ENCODE assay signal across 13 cellular contexts in the genomic region with DNA sequence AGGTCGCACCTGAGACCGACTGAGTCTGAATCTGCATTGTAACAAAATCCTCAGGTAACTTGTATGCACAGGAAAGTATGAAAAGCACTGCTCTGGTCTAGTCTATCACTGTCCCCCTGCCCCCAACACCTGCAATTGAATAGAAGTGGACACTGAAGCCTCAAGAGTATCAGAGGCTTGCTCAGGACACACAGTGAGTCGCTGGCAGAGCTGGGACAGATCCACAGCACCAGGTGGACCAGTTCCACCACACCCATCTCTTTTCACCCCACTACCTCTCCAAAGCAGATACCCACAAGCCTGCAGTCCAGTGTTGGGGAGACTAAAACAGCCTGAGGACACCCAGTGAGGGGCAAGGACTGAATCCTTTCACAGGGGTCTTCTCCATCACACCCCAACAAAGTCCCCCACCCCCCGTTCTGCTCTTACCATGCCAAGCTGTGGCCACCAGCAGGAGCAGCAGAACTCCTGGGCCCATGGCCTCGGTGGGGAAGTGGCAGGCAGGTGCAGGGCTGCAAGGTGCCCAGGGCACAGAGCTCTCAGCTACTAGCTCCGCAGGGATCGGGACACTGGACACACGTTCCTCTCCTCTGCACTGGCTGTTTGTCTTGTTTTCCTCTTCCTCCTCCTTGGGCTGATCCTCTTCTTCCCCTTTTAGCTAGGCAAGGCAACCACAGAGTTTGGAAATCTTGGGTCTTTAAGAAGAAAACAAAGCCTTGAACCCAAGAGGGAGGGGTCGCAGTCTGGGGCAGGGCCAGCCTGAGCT. TPM values are rescaled to one million over a fixed set of nuclear protein-coding genes. Genes with fewer than 3 reads are reported as not detected.
DNase-seq lines count a peak whose midpoint lies in the region; ATAC-seq and TF ChIP-seq lines count a peak whose summit lies in the region.
"Had no signal": no experiment of that assay in that cellular context is flagged by ENCODE, and none has a peak within 500 bp of the region (broad histone marks: within the 10 kb centered on the region; RNA-seq: fewer than 3 reads in every experiment).

A gene (minus strand): TSS at position 605 of the 766 bp plus-strand sequence. CDS start 127 bp downstream, at position 478.

- H3K4me1 ChIP-seq in stomach: peaks cover 0 to 10% (median 0%) of the 10 kb centered on the region in 4 donors
- H3K4me1 ChIP-seq in PC-9 (replicated peaks; ENCODE audit: insufficient read depth): no peaks in the 10 kb centered on the region

- DNase-seq in GM10266 (ENCODE audit: extremely low spot score) (peak; percentile 3), T-helper 17 cell (no peak), left lobe of liver (ENCODE audit: low spot score) (peak; percentile 42), stomach (peak; percentile 24), NCI-H510A (lab: John Stamatoyannopoulos, UW) (no peak), PC-9 (no peak), NCI-H2107 treated with DMSO at 0.1 percent for 48 hours (lab: John Stamatoyannopoulos, UW; ENCODE audit: unreplicated experiment) (no peak)
- DNase-seq in effector memory CD8-positive, alpha-beta T cell: no peak
- DNase-seq: amniotic stem cell, SHP77 had no signal

- H2AFZ ChIP-seq in PC-9: no peak within 1 kb of the TSS

- no peak for TF ChIP-seq POLR2A in stomach (IDR thresholded peaks at IDR 0.05)

- intact Hi-C loops in stomach (cut with DNase I; ENCODE audit: low total_unique reads) (no loop called here), PC-9 (cut with micrococcal nuclease; ENCODE audit: unreplicated experiment) (no loop called here)

- H3K27ac ChIP-seq in stomach: peak within 1 kb of the TSS in 1 of 5 donors; percentile 8
- H3K27ac ChIP-seq in PC-9: no peak within 1 kb of the TSS

- no peaks in the 10 kb centered on the region for H3K36me3 ChIP-seq in stomach
- H3K36me3 ChIP-seq in PC-9 (ENCODE audit: low read depth): no peaks in the 10 kb centered on the region

- TF ChIP-seq CTCF in GM10266 (IDR thresholded peaks at IDR 0.05; ENCODE audit: control insufficient read depth, insufficient read depth, low read depth, missing control alignments) (no peak), stomach (IDR thresholded peaks at IDR 0.05) (no peak), PC-9 (conservative IDR thresholded peaks at IDR 0.05) (no peak)

- peaks cover 5% of the 10 kb centered on the region for H3K36me3 Mint-ChIP-seq in T-helper 17 cell (ENCODE audit: low read depth)
- no peaks in the 10 kb centered on the region for H3K36me3 Mint-ChIP-seq in effector memory CD8-positive, alpha-beta T cell (ENCODE audit: insufficient read depth)
- H3K36me3 Mint-ChIP-seq: CD8-positive, alpha-beta T cell; IgD-negative memory B cell had no signal

- no peaks in the 10 kb centered on the region for H3K79me2 ChIP-seq in PC-9 (ENCODE audit: low read depth)

- WGBS in stomach, 5 donors: 80 to 86% (median 86%) methylated on average over 8 to 9 of the region's 9 CpGs

- peaks cover 4% of the 10 kb centered on the region; the same call in 1 of the 2 replicates for H3K9me2 ChIP-seq in PC-9 (ENCODE audit: insufficient read depth)

- H3K27me3 Mint-ChIP-seq in T-helper 17 cell: peaks cover 74% of the 10 kb centered on the region
- peaks cover 81 to 85% of the 10 kb centered on the region in 2 donors for H3K27me3 Mint-ChIP-seq in effector memory CD8-positive, alpha-beta T cell

- H3K9me3 ChIP-seq in T-helper 17 cell (ENCODE audit: control insufficient read depth, low read length, poor library complexity, severe bottlenecking) (no peaks in the 10 kb centered on the region), stomach (no peaks in the 10 kb centered on the region), PC-9 (ENCODE audit: insufficient read depth, low read depth) (no peaks in the 10 kb centered on the region)

- no peak within 1 kb of the TSS for H3K27ac Mint-ChIP-seq in T-helper 17 cell
- no peak within 1 kb of the TSS for H3K27ac Mint-ChIP-seq in effector memory CD8-positive, alpha-beta T cell
- H3K27ac Mint-ChIP-seq: CD8-positive, alpha-beta T cell; IgD-negative memory B cell had no signal

- TF ChIP-seq EP300 in stomach (IDR thresholded peaks at IDR 0.05): no peak

- H3K4me3 Mint-ChIP-seq in T-helper 17 cell: peak within 1 kb of the TSS; percentile 61
- no peak within 1 kb of the TSS for H3K4me3 Mint-ChIP-seq in effector memory CD8-positive, alpha-beta T cell
- H3K4me3 Mint-ChIP-seq: CD8-positive, alpha-beta T cell; IgD-negative memory B cell had no signal

- H3K9me3 Mint-ChIP-seq in effector memory CD8-positive, alpha-beta T cell: no peaks in the 10 kb centered on the region
- H3K9me3 Mint-ChIP-seq: CD8-positive, alpha-beta T cell; IgD-negative memory B cell had no signal

- POLR2A ChIA-PET in PC-9 (lab: Charles Lee; ENCODE audit: unreplicated experiment): no interaction called here

- H3F3A ChIP-seq in PC-9 (ENCODE audit: insufficient read depth, low read depth): no peaks in the 10 kb centered on the region

- H3K4me3 ChIP-seq in stomach (peak within 1 kb of the TSS; percentile 6 to 24 (median 21)), PC-9 (no peak within 1 kb of the TSS)

- ATAC-seq in T-helper 17 cell: no peak
- ATAC-seq in left lobe of liver: peak; percentile 36
- ATAC-seq in effector memory CD8-positive, alpha-beta T cell (replicated peaks): no peak
- ATAC-seq: CD8-positive, alpha-beta T cell had no signal

- CTCF ChIA-PET in PC-9 (lab: Charles Lee): no interaction called here

- H3K4me2 ChIP-seq in PC-9: no peak within 1 kb of the TSS

- H3K27me3 ChIP-seq in stomach (peaks cover 0 to 7% (median 0%) of the 10 kb centered on the region in 3 donors), PC-9 (ENCODE audit: insufficient read depth, low read depth) (peaks cover 20% of the 10 kb centered on the region; the same call in 1 of the 2 replicates)

- no peaks in the 10 kb centered on the region for H4K20me1 ChIP-seq in PC-9 (ENCODE audit: insufficient read depth)

- peaks cover 12% of the 10 kb centered on the region for H3K4me1 Mint-ChIP-seq in T-helper 17 cell
- H3K4me1 Mint-ChIP-seq in effector memory CD8-positive, alpha-beta T cell (ENCODE audit: low read depth in 2 of 2): no peaks in the 10 kb centered on the region

- BruUV-seq in PC-9 (replicated peaks; lab: Mats Ljungman, UMichigan): no TSS peak

RNA-seq across cellular contexts. Expression of the gene that starts here (rescaled TPM):
- total RNA-seq in T-helper 17 cell (1 to 10 TPM; 2.7 to 3.4 TPM), left lobe of liver (15.2 TPM), stomach (100 to 1,000 TPM in 1 of 5 donors, 10 to 100 TPM in 4; 17.8 to 235 (median 34.9) TPM), PC-9 (2021) (0.72 and 0.95 TPM in 2 replicates)
- polyA plus RNA-seq in stomach: 10 to 100 TPM in 1 of 3 donors, 1 to 10 TPM in 2; 3.0 to 10.2 (median 8.5) TPM
- total RNA-seq: activated CD8-positive, alpha-beta memory T cell treated with anti-CD3 and anti-CD28 coated beads for 36 hours had no signal

Comparison
In these comparisons a context has a peak if more than half of its experiments do, and no peak if none do; other contexts are left out.
1. DNase-seq: peak in GM10266 (single experiment), left lobe of liver (single experiment) and stomach (single experiment); none in T-helper 17 cell (0 of 3), NCI-H510A (single experiment), PC-9 (0 of 2), effector memory CD8-positive, alpha-beta T cell (0 of 3) and NCI-H2107 treated with DMSO at 0.1 percent for 48 hours (single experiment).